28 cellular contexts compared by ENCODE assay signal in genomic region chr7:1676550-1677071, GRCh38. TPM values are rescaled to one million over a fixed set of nuclear protein-coding genes. Genes with fewer than 3 reads are reported as not detected.
DNase-seq lines count a peak whose midpoint lies in the region; ATAC-seq and TF ChIP-seq lines count a peak whose summit lies in the region.
"Had no signal": no experiment of that assay in that cellular context is flagged by ENCODE, and none has a peak within 500 bp of the region (broad histone marks: within the 10 kb centered on the region; RNA-seq: fewer than 3 reads in every experiment).

No MANE protein-coding gene starts in this region.

- H3K23ac ChIP-seq in neuronal stem cell (ENCODE audit: low read depth, low read length, poor library complexity) = no peak overlapping the region

- no peaks in the 10 kb centered on the region for H3K27me3 ChIP-seq in right cardiac atrium (ENCODE audit: control insufficient read depth, insufficient read depth)
- H3K27me3 ChIP-seq in heart right ventricle = peaks cover 0 to 22% (median 20%) of the 10 kb centered on the region in 7 donors
- H3K27me3 ChIP-seq in neuronal stem cell (ENCODE audit: control insufficient read depth in 3 of 3, insufficient read depth in 3 of 3, low read depth in 1 of 3, low read length in 3 of 3) = no peaks in the 10 kb centered on the region
- H3K27me3 ChIP-seq in testis = no peaks in the 10 kb centered on the region
- H3K27me3 ChIP-seq: ascending aorta had no signal

- H3K9me3 ChIP-seq in right cardiac atrium (ENCODE audit: control insufficient read depth, low read length) = no peaks in the 10 kb centered on the region
- no peaks in the 10 kb centered on the region for H3K9me3 ChIP-seq in heart right ventricle
- H3K9me3 ChIP-seq in neuronal stem cell (replicated peaks in 1 of 2; ENCODE audit: control insufficient read depth in 2 of 2, insufficient read depth in 1 of 2, low read depth in 1 of 2, low read length in 2 of 2) = peaks cover 0 to 14% of the 10 kb centered on the region in 2 donors
- no peaks in the 10 kb centered on the region for H3K9me3 ChIP-seq in testis
- H3K9me3 ChIP-seq: ascending aorta, prostate gland, SJSA1 had no signal

- H3K4me2 ChIP-seq in neuronal stem cell (ENCODE audit: insufficient read depth, low read length, poor library complexity, severe bottlenecking) = no peak overlapping the region

- H3K36me3 ChIP-seq in heart right ventricle (no peaks in the 10 kb centered on the region), neuronal stem cell (replicated peaks in 1 of 2; ENCODE audit: control insufficient read depth in 2 of 2, insufficient read depth in 2 of 2, low read length in 2 of 2) (peaks cover 3 to 97% of the 10 kb centered on the region in 2 donors), testis (ENCODE audit: low read depth, missing control alignments) (no peaks in the 10 kb centered on the region)
- H3K36me3 ChIP-seq: ascending aorta, prostate gland, SJSA1 had no signal

- ATAC-seq in right cardiac atrium (no peak), heart right ventricle (no peak)
- ATAC-seq: stimulated activated memory B cell treated with anti-CD40 and anti-IgM and Interleukin-4, amounts not matched to agents 10 μg/mL and 1 μg/mL and 100 μg/mL, for 72 hours had no signal

- no peak overlapping the region for H4K91ac ChIP-seq in neuronal stem cell (ENCODE audit: low read depth, low read length, poor library complexity)

- peak overlapping the region; percentile 17 for H3K9ac ChIP-seq in neuronal stem cell (ENCODE audit: low read depth, low read length, poor library complexity)

- no peaks in the 10 kb centered on the region for H3K4me1 ChIP-seq in right cardiac atrium (ENCODE audit: control insufficient read depth, insufficient read depth, low read length)
- no peaks in the 10 kb centered on the region for H3K4me1 ChIP-seq in heart right ventricle
- peaks cover 9% of the 10 kb centered on the region in 2 donors for H3K4me1 ChIP-seq in neuronal stem cell (ENCODE audit: control insufficient read depth in 2 of 2, insufficient read depth in 1 of 2, low read depth in 1 of 2, low read length in 2 of 2)
- H3K4me1 ChIP-seq in testis = no peaks in the 10 kb centered on the region
- H3K4me1 ChIP-seq: ascending aorta, prostate gland, SJSA1 had no signal

- no peak overlapping the region for H3K4ac ChIP-seq in neuronal stem cell (ENCODE audit: low read length)

- H3K79me1 ChIP-seq in neuronal stem cell (ENCODE audit: low read depth, low read length) = peaks cover 39% of the 10 kb centered on the region

- H3K4me3 ChIP-seq in right cardiac atrium (ENCODE audit: low read length) = no peak overlapping the region
- no peak overlapping the region for H3K4me3 ChIP-seq in heart right ventricle
- H3K4me3 ChIP-seq in neuronal stem cell (ENCODE audit: low read length in 2 of 2) = no peak overlapping the region
- no peak overlapping the region for H3K4me3 ChIP-seq in testis
- H3K4me3 ChIP-seq: ascending aorta, prostate gland, SJSA1 had no signal

- no peak overlapping the region for H3K14ac ChIP-seq in neuronal stem cell (ENCODE audit: low read length)

- TF ChIP-seq POLR2A in testis (IDR thresholded peaks at IDR 0.05) = no peak

- peak overlapping the region; percentile 81 for H2AK5ac ChIP-seq in neuronal stem cell (ENCODE audit: low read depth, low read length)

- 78% methylated on average over 23 of the region's 23 CpGs for WGBS in right cardiac atrium
- 78 to 79% methylated on average over 23 of the region's 23 CpGs for WGBS in heart right ventricle, 2 donors
- WGBS in neuronal stem cell (ENCODE audit: extremely low coverage in 2 of 2, insufficient read length in 2 of 2, insufficient replicate concordance in 1 of 2), 2 donors = no CpG with 5 or more reads among the region's 23 CpGs
- 66 to 77% methylated on average over 20 to 23 of the region's 23 CpGs for WGBS in testis, 2 donors

- no peak overlapping the region for H3K27ac ChIP-seq in right cardiac atrium (ENCODE audit: low read length)
- no peak overlapping the region for H3K27ac ChIP-seq in heart right ventricle
- H3K27ac ChIP-seq in neuronal stem cell (replicated peaks; ENCODE audit: low read length) = no peak overlapping the region
- no peak overlapping the region for H3K27ac ChIP-seq in testis
- H3K27ac ChIP-seq: ascending aorta, prostate gland, SJSA1, WERI-Rb-1 had no signal

- H3K18ac ChIP-seq in neuronal stem cell (ENCODE audit: low read length) = peak overlapping the region; percentile 77

- intact Hi-C loops in right cardiac atrium (cut with DNase I) = no loop called here
- intact Hi-C loops in heart right ventricle (cut with DNase I) = loop anchor here in 1 of 10 donors (10.0 kb wide), 1 partner anchor 528 kb away; no protein-coding TSS in a partner anchor
- intact Hi-C loops in testis (cut with DNase I; ENCODE audit: low total_unique reads) = no loop called here

- H2BK15ac ChIP-seq in neuronal stem cell (ENCODE audit: low read length) = peak overlapping the region; percentile 20

- H4K8ac ChIP-seq in neuronal stem cell (ENCODE audit: low read depth, low read length) = no peak overlapping the region

- H2BK120ac ChIP-seq in neuronal stem cell (ENCODE audit: low read depth, low read length) = no peak overlapping the region

- peak; percentile 39 for DNase-seq in NCI-H2171 treated with DMSO at 0.1 percent for 48 hours (lab: John Stamatoyannopoulos, UW)
- no peak for DNase-seq in NCI-H2171 (lab: John Stamatoyannopoulos, UW)
- DNase-seq in right cardiac atrium = peak in 2 of 3 donors; percentile 4 to 7
- no peak for DNase-seq in heart right ventricle
- DNase-seq in neuronal stem cell (ENCODE audit: low spot score) = no peak
- no peak for DNase-seq in NCI-H2081 (lab: John Stamatoyannopoulos, UW)
- no peak for DNase-seq in AG08395 (ENCODE audit: low spot score)
- no peak for DNase-seq in testis
- DNase-seq: 8988T; activated CD4-positive, alpha-beta T cell treated with anti-CD3 and anti-CD28 coated beads, Interleukin-2, amount 10 ng/mL, durations not matched to agents 7 days and 5 days; activated naive CD8-positive, alpha-beta T cell treated with anti-CD3 and anti-CD28 coated beads, Interleukin-2, amount 10 ng/mL, durations not matched to agents 7 days and 5 days; central memory CD4-positive, alpha-beta T cell; DND-41; GF-D8; Kasumi-1; midbrain; naive B cell; NCI-H1436; NCI-H82; RPMI8226; T1000; WERI-Rb-1 had no signal

- no peak for TF ChIP-seq CTCF in heart right ventricle (IDR thresholded peaks at IDR 0.05)
- TF ChIP-seq CTCF in testis (IDR thresholded peaks at IDR 0.05) = no peak

- no peak overlapping the region for H2AFZ ChIP-seq in neuronal stem cell (ENCODE audit: low read length)

- H2BK5ac ChIP-seq in neuronal stem cell (ENCODE audit: low read length) = no peak overlapping the region

- no peak overlapping the region for H2BK12ac ChIP-seq in neuronal stem cell (ENCODE audit: low read length)

RNA-seq across cellular contexts. Expression of gene ELFN1, which starts 6.5 kb away (rescaled TPM):
- 10 to 100 TPM; 11.8 to 13.7 (median 13.0) TPM for total RNA-seq in right cardiac atrium
- 9.1 TPM for polyA plus RNA-seq in right cardiac atrium
- 1 to 10 TPM; 3.4 to 9.5 (median 6.4) TPM for total RNA-seq in heart right ventricle
- 1 to 10 TPM; 3.0 to 5.7 TPM for polyA plus RNA-seq in heart right ventricle
- polyA plus RNA-seq in neuronal stem cell (2013, experiment 1 of 2) = 15.6 TPM
- 16.3 TPM for polyA plus RNA-seq in neuronal stem cell (2013, experiment 2 of 2)
- 1 to 10 TPM; 2.8 to 3.2 TPM for total RNA-seq in testis
- polyA plus RNA-seq in testis (ENCODE audit: insufficient read depth, low read depth, low replicate concordance) = 2.3 TPM
- total RNA-seq: activated naive CD8-positive, alpha-beta T cell treated with anti-CD3 and anti-CD28 coated beads, Interleukin-2, amount 10 ng/mL, durations not matched to agents 7 days and 5 days; activated T-helper 2 cell treated with anti-CD3 and anti-CD28 coated beads, Interferon-gamma antibody, Interleukin-2, Interleukin-4, amounts not matched to agents 10 μg/mL and 5 μg/mL and 100 μg/mL, durations not matched to agents 14 hours and 24 hours and 36 hours; CD4-positive, alpha-beta T cell; SJSA1 had no signal

Comparison
In these comparisons a context has a peak if more than half of its experiments do, and no peak if none do; other contexts are left out.
1. DNase-seq: peak in NCI-H2171 treated with DMSO at 0.1 percent for 48 hours (single experiment) and right cardiac atrium (2 of 3); none in NCI-H2171 (single experiment), heart right ventricle (0 of 2), neuronal stem cell (single experiment), NCI-H2081 (0 of 2), AG08395 (single experiment) and testis (single experiment).